ENCODE assay signal across 10 cellular contexts in genomic region chr7:114422478-114423217, GRCh38. TPM values are rescaled to one million over a fixed set of nuclear protein-coding genes. Genes with fewer than 3 reads are reported as not detected.
A peak's percentile ranks its signal among the peaks of the same experiment; 100 is the strongest.
DNase-seq lines count a peak whose midpoint lies in the region; ATAC-seq, FAIRE-seq and TF ChIP-seq lines count a peak whose summit lies in the region.
"Had no signal": no experiment of that assay in that cellular context is flagged by ENCODE, and none has a peak within 500 bp of the region (broad histone marks: within the 10 kb centered on the region; RNA-seq: fewer than 3 reads in every experiment).

No MANE protein-coding gene starts in this region.

- no peaks in the 10 kb centered on the region for H3K27me3 ChIP-seq in psoas muscle (ENCODE audit: insufficient read depth in 3 of 3, low read length in 2 of 3)
- no peaks in the 10 kb centered on the region for H3K27me3 ChIP-seq in spleen (replicated peaks in 1 of 7)
- H3K27me3 ChIP-seq: SJSA1 had no signal

- no peaks in the 10 kb centered on the region for H3K27me3 Mint-ChIP-seq in T-helper 2 cell treated with Interferon-gamma antibody and Interleukin-4, amounts not matched to agents 5 μg/mL and 100 μg/mL, for 36 hours (ENCODE audit: low read depth)

- peak; percentile 41 for FAIRE-seq in colon (lab: Jason Lieb, UNC)

- H3K4me1 ChIP-seq in psoas muscle (peaks cover 45% of the 10 kb centered on the region), spleen (no peaks in the 10 kb centered on the region)
- H3K4me1 ChIP-seq: parathyroid adenoma, SJSA1 had no signal

- TF ChIP-seq POLR2A in spleen (IDR thresholded peaks at IDR 0.05): no peak

- H3K27ac ChIP-seq in psoas muscle (peak overlapping the region; percentile 39), spleen (no peak overlapping the region)
- H3K27ac ChIP-seq: parathyroid adenoma, SJSA1 had no signal

- intact Hi-C loops in psoas muscle (cut with DNase I) (no loop called here), spleen (cut with DNase I; ENCODE audit: low total_unique reads) (no loop called here)

- no peak overlapping the region for H3K4me3 Mint-ChIP-seq in T-helper 2 cell treated with Interferon-gamma antibody and Interleukin-4, amounts not matched to agents 5 μg/mL and 100 μg/mL, for 36 hours

- WGBS in psoas muscle, 3 donors: 42 to 57% (median 49%) methylated on average over 5 of the region's 5 CpGs
- WGBS in spleen, 5 donors: 89 to 95% (median 90%) methylated on average over 5 of the region's 5 CpGs

- H3K36me3 Mint-ChIP-seq in T-helper 2 cell treated with Interferon-gamma antibody and Interleukin-4, amounts not matched to agents 5 μg/mL and 100 μg/mL, for 36 hours (ENCODE audit: low read depth): no peaks in the 10 kb centered on the region

- peak; percentile 48 to 92 (median 66) for DNase-seq in NCI-H1417 (lab: John Stamatoyannopoulos, UW)
- no peak for DNase-seq in psoas muscle
- DNase-seq in spleen: no peak
- no peak for DNase-seq in T-helper 2 cell treated with Interferon-gamma antibody and Interleukin-4, amounts not matched to agents 5 μg/mL and 100 μg/mL, for 36 hours (ENCODE audit: low spot score)
- DNase-seq in T-helper 9 cell: no peak
- DNase-seq: foreskin melanocyte had no signal

- H3K4me3 ChIP-seq in psoas muscle (no peak overlapping the region), spleen (no peak overlapping the region)
- H3K4me3 ChIP-seq: SJSA1 had no signal

- no peak overlapping the region for H3K27ac Mint-ChIP-seq in T-helper 2 cell treated with Interferon-gamma antibody and Interleukin-4, amounts not matched to agents 5 μg/mL and 100 μg/mL, for 36 hours

- H3K36me3 ChIP-seq in psoas muscle (ENCODE audit: insufficient read depth in 1 of 2, low read depth in 1 of 2): no peaks in the 10 kb centered on the region
- H3K36me3 ChIP-seq in spleen: no peaks in the 10 kb centered on the region
- H3K36me3 ChIP-seq: SJSA1 had no signal

- no peaks in the 10 kb centered on the region for H3K4me1 Mint-ChIP-seq in T-helper 2 cell treated with Interferon-gamma antibody and Interleukin-4, amounts not matched to agents 5 μg/mL and 100 μg/mL, for 36 hours (ENCODE audit: low read depth)

- H3K9me3 ChIP-seq in psoas muscle (no peaks in the 10 kb centered on the region), spleen (no peaks in the 10 kb centered on the region)
- H3K9me3 ChIP-seq: SJSA1 had no signal

- TF ChIP-seq CTCF in psoas muscle (IDR thresholded peaks at IDR 0.05) (peak; percentile 57), spleen (IDR thresholded peaks at IDR 0.05 in 8 of 11, conservative IDR thresholded peaks at IDR 0.05 in 3 of 11) (no peak)

- ATAC-seq in GM18868 (IDR thresholded peaks at IDR 0.05; ENCODE audit: unreplicated experiment) (peak; percentile 50), psoas muscle (peak; percentile 40 to 76 (median 74))

- no peaks in the 10 kb centered on the region for H3K9me3 Mint-ChIP-seq in T-helper 2 cell treated with Interferon-gamma antibody and Interleukin-4, amounts not matched to agents 5 μg/mL and 100 μg/mL, for 36 hours

RNA-seq across cellular contexts. Expression of gene FOXP2, which starts 8.0 kb away (rescaled TPM):
- total RNA-seq in psoas muscle (1 to 10 TPM; 5.1 to 6.7 (median 6.2) TPM), spleen (1 to 10 TPM in 6 of 7 donors, under 1 TPM in 1; 0.89 to 5.9 (median 1.7) TPM)
- polyA plus RNA-seq in psoas muscle (1 to 10 TPM in 2 of 3 donors, under 1 TPM in 1; 0.35 to 4.3 (median 2.8) TPM), spleen (1 to 10 TPM in 1 of 3 donors, under 1 TPM in 2; 0.09 to 1.4 (median 0.11) TPM)
- total RNA-seq: SJSA1 had no signal

Comparison
In these comparisons a context has a peak if more than half of its experiments do, and no peak if none do; other contexts are left out.
1. DNase-seq: peak in NCI-H1417 (3 of 3); none in psoas muscle (0 of 2), spleen (single experiment), T-helper 2 cell treated with Interferon-gamma antibody and Interleukin-4, amounts not matched to agents 5 μg/mL and 100 μg/mL, for 36 hours (single experiment) and T-helper 9 cell (single experiment).